ENCODE assay signal across 22 cellular contexts in the genomic region with DNA sequence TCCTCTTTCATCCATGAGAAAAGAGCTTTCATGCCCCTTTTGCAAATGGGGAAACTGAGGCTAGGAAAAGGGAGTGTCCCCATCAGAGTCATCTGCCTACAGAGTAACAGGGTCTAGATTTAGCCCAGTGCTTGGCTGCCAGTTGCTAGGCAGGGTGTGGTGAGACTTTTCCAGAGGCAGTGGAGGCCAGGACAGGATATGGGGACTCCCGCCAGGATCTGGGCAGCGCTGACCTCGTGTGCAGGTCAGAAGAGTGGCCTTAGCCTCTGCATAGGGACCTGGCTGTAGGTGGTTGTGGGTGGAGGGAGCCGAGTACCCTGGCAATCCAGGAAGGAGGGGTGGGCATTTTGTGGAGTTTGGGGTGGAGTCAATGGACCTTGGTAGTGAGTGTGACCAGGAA.
"Had no signal": no experiment of that assay in that cellular context is flagged by ENCODE, and none has a peak within 500 bp of the region (broad histone marks: within the 10 kb centered on the region; RNA-seq: fewer than 3 reads in every experiment).

No MANE protein-coding gene starts in this region.

- H3K9me3 ChIP-seq: lower lobe of right lung, psoas muscle, right atrium auricular region, tibial nerve, uterus had no signal

- FAIRE-seq: bronchial epithelial cell, endometrium, keratinocyte had no signal

- H3K36me3 Mint-ChIP-seq: activated CD8-positive, alpha-beta memory T cell treated with anti-CD3 and anti-CD28 coated beads, Interleukin-2, amount 10 ng/mL, durations not matched to agents 7 days and 5 days; activated naive CD4-positive, alpha-beta T cell treated with anti-CD3 and anti-CD28 coated beads, Interleukin-2, amount 50 U/mL, for 72 hours; naive B cell had no signal

- H3K4me3 ChIP-seq: coronary artery, lower lobe of right lung, psoas muscle, right atrium auricular region, tibial nerve, uterus had no signal

- H3K36me3 ChIP-seq: uterus had no signal

- H3K9me3 Mint-ChIP-seq: activated CD4-positive, alpha-beta T cell treated with anti-CD3 and anti-CD28 coated beads, Interleukin-2, amount 10 ng/mL, durations not matched to agents 7 days and 5 days; activated CD8-positive, alpha-beta T cell treated with anti-CD3 and anti-CD28 coated beads for 36 hours; activated naive CD4-positive, alpha-beta T cell treated with anti-CD3 and anti-CD28 coated beads, Interleukin-2, amount 50 U/mL, for 72 hours; naive B cell; stimulated activated naive CD8-positive, alpha-beta T cell treated with anti-CD3 and anti-CD28 coated beads, Interleukin-15, amount 100 ng/mL, for 72 hours; T-helper 2 cell treated with Interferon-gamma antibody and Interleukin-4, amounts not matched to agents 5 μg/mL and 100 μg/mL, for 36 hours had no signal

- H3K4me3 Mint-ChIP-seq: activated CD4-positive, alpha-beta T cell treated with anti-CD3 and anti-CD28 coated beads, Interleukin-2, amount 10 ng/mL, durations not matched to agents 7 days and 5 days; activated CD8-positive, alpha-beta memory T cell treated with anti-CD3 and anti-CD28 coated beads, Interleukin-2, amount 10 ng/mL, durations not matched to agents 7 days and 5 days; activated CD8-positive, alpha-beta T cell treated with anti-CD3 and anti-CD28 coated beads for 36 hours; stimulated activated naive CD8-positive, alpha-beta T cell treated with anti-CD3 and anti-CD28 coated beads, Interleukin-15, amount 100 ng/mL, for 72 hours; T-helper 2 cell treated with Interferon-gamma antibody and Interleukin-4, amounts not matched to agents 5 μg/mL and 100 μg/mL, for 36 hours had no signal

- H3K27me3 Mint-ChIP-seq: activated CD8-positive, alpha-beta memory T cell treated with anti-CD3 and anti-CD28 coated beads, Interleukin-2, amount 10 ng/mL, durations not matched to agents 7 days and 5 days; activated CD8-positive, alpha-beta T cell treated with anti-CD3 and anti-CD28 coated beads for 36 hours; naive B cell; stimulated activated naive CD8-positive, alpha-beta T cell treated with anti-CD3 and anti-CD28 coated beads, Interleukin-15, amount 100 ng/mL, for 72 hours had no signal

- H3K27ac ChIP-seq: lower lobe of right lung, psoas muscle, right atrium auricular region, uterus, VCaP had no signal

- DNase-seq: activated CD4-positive, alpha-beta T cell treated with anti-CD3 and anti-CD28 coated beads, Interleukin-2, amount 10 ng/mL, durations not matched to agents 7 days and 5 days; activated CD4-positive, CD25-positive, alpha-beta regulatory T cell treated with anti-CD3 and anti-CD28 coated beads, Interleukin-2, amount 50 U/mL, for 72 hours; activated CD8-positive, alpha-beta memory T cell treated with anti-CD3 and anti-CD28 coated beads, Interleukin-2, amount 10 ng/mL, durations not matched to agents 7 days and 5 days; activated CD8-positive, alpha-beta T cell treated with anti-CD3 and anti-CD28 coated beads for 36 hours; activated gamma-delta T cell treated with Interleukin-2 at 50 U/mL for 16 hours; activated T-cell treated with anti-CD3 and anti-CD28 coated beads for 4 hours; foreskin fibroblast; lower lobe of right lung; naive B cell; psoas muscle; stimulated activated CD4-positive, alpha-beta T cell treated with anti-CD3 and anti-CD28 coated beads, Interleukin-12 subunit alpha, Interleukin-12 subunit beta, amount 100 ng/mL, for 4 hours; stimulated activated naive CD8-positive, alpha-beta T cell treated with anti-CD3 and anti-CD28 coated beads, Interleukin-15, amount 100 ng/mL, for 72 hours; uterus had no signal

- ATAC-seq: activated CD8-positive, alpha-beta memory T cell treated with anti-CD3 and anti-CD28 coated beads, Interleukin-2, amount 10 ng/mL, durations not matched to agents 7 days and 5 days; activated CD8-positive, alpha-beta T cell treated with anti-CD3 and anti-CD28 coated beads for 36 hours; activated naive CD4-positive, alpha-beta T cell treated with anti-CD3 and anti-CD28 coated beads, Interleukin-2, amount 50 U/mL, for 72 hours; lower lobe of right lung; psoas muscle; stimulated activated naive CD8-positive, alpha-beta T cell treated with anti-CD3 and anti-CD28 coated beads, Interleukin-15, amount 100 ng/mL, for 72 hours had no signal

- H3K27ac Mint-ChIP-seq: activated CD4-positive, alpha-beta T cell treated with anti-CD3 and anti-CD28 coated beads, Interleukin-2, amount 10 ng/mL, durations not matched to agents 7 days and 5 days; activated CD8-positive, alpha-beta memory T cell treated with anti-CD3 and anti-CD28 coated beads, Interleukin-2, amount 10 ng/mL, durations not matched to agents 7 days and 5 days; activated CD8-positive, alpha-beta T cell treated with anti-CD3 and anti-CD28 coated beads for 36 hours; T-helper 2 cell treated with Interferon-gamma antibody and Interleukin-4, amounts not matched to agents 5 μg/mL and 100 μg/mL, for 36 hours had no signal

- H3K27me3 ChIP-seq: right atrium auricular region, tibial nerve, uterus had no signal
